Comparison of ENCODE assay signal across 8 cellular contexts in the genomic region with DNA sequence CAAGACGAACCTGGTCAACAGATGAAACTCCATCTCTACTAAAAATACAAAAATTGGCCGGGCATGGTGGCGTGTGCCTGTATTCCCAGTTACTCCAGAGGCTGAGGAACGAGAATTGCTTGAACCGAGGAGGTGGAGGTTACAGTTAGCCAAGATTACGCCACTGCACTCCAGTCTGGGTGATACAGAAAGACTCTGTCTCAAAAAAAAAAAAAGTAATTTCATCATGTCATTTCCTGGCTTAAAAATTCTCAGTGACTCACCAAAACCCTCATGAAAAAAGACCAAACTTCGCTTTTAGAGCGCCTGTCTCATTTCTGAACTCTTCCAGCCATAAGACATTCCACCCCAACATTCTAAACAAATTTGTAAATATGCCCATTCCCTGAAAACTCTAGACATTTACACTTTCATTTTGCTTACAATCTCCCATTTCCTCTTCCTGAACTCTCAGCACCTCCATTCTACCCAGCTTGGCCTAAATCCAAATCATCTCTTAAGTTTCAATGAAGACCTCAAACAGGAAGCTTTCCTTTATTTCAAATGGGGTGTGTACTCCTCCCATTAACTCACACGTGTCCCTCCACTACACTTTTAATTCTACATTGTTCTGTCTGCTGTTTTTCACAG. TPM values are rescaled to one million over a fixed set of nuclear protein-coding genes. Genes with fewer than 3 reads are reported as not detected.
DNase-seq lines count a peak whose midpoint lies in the region; ATAC-seq and TF ChIP-seq lines count a peak whose summit lies in the region.

No MANE protein-coding gene starts in this region.

- peak overlapping the region; percentile 22 for H3K27ac Mint-ChIP-seq in activated CD8-positive, alpha-beta memory T cell treated with anti-CD3 and anti-CD28 coated beads, Interleukin-2, amount 10 ng/mL, durations not matched to agents 7 days and 5 days

- TF ChIP-seq CTCF in fibroblast of mammary gland (conservative IDR thresholded peaks at IDR 0.05; ENCODE audit: control insufficient read depth, insufficient read depth, low read depth, low read length) (no peak), GM20000 (IDR thresholded peaks at IDR 0.05; ENCODE audit: extremely low read depth, missing control alignments) (no peak)

- no peak for ATAC-seq in activated CD8-positive, alpha-beta memory T cell treated with anti-CD3 and anti-CD28 coated beads, Interleukin-2, amount 10 ng/mL, durations not matched to agents 7 days and 5 days
- no peak for ATAC-seq in GM18498 (IDR thresholded peaks at IDR 0.05; ENCODE audit: unreplicated experiment)

- peaks cover 9% of the 10 kb centered on the region for H3K4me1 Mint-ChIP-seq in activated CD8-positive, alpha-beta memory T cell treated with anti-CD3 and anti-CD28 coated beads, Interleukin-2, amount 10 ng/mL, durations not matched to agents 7 days and 5 days

- no peak overlapping the region for H3K4me3 Mint-ChIP-seq in activated CD8-positive, alpha-beta memory T cell treated with anti-CD3 and anti-CD28 coated beads, Interleukin-2, amount 10 ng/mL, durations not matched to agents 7 days and 5 days

- DNase-seq in activated CD8-positive, alpha-beta memory T cell treated with anti-CD3 and anti-CD28 coated beads, Interleukin-2, amount 10 ng/mL, durations not matched to agents 7 days and 5 days, result no peak
- no peak for DNase-seq in activated CD8-positive, alpha-beta memory T cell treated with anti-CD3 and anti-CD28 coated beads for 24 hours
- DNase-seq in SW 1271 (lab: John Stamatoyannopoulos, UW), result peak; percentile 33 to 77
- peak; percentile 95 for DNase-seq in fibroblast of mammary gland (ENCODE audit: low read depth)
- peak; percentile 89 for DNase-seq in stromal cell of bone marrow (ENCODE audit: low read depth)
- DNase-seq in occipital lobe (lab: John Stamatoyannopoulos, UW), result no peak
- DNase-seq in GM20000 (ENCODE audit: low spot score), result no peak

- peaks cover 3% of the 10 kb centered on the region for H3K27me3 Mint-ChIP-seq in activated CD8-positive, alpha-beta memory T cell treated with anti-CD3 and anti-CD28 coated beads, Interleukin-2, amount 10 ng/mL, durations not matched to agents 7 days and 5 days

- H3K36me3 Mint-ChIP-seq in activated CD8-positive, alpha-beta memory T cell treated with anti-CD3 and anti-CD28 coated beads, Interleukin-2, amount 10 ng/mL, durations not matched to agents 7 days and 5 days, result no peaks in the 10 kb centered on the region

- CTCF ChIA-PET in activated CD8-positive, alpha-beta memory T cell treated with anti-CD3 and anti-CD28 coated beads, Interleukin-2, amount 10 ng/mL, durations not matched to agents 7 days and 5 days (lab: Charles Lee), result no interaction called here

- no peaks in the 10 kb centered on the region for H3K9me3 Mint-ChIP-seq in activated CD8-positive, alpha-beta memory T cell treated with anti-CD3 and anti-CD28 coated beads, Interleukin-2, amount 10 ng/mL, durations not matched to agents 7 days and 5 days (ENCODE audit: low read depth)

- peak overlapping the region; percentile 12 for H3K4me3 ChIP-seq in fibroblast of mammary gland (ENCODE audit: control insufficient read depth, low read depth, low read length)

RNA-seq across cellular contexts. Expression of gene PRRC2C, which starts 50.5 kb away (rescaled TPM):
- total RNA-seq in activated CD8-positive, alpha-beta memory T cell treated with anti-CD3 and anti-CD28 coated beads, Interleukin-2, amount 10 ng/mL, durations not matched to agents 7 days and 5 days, result 100 to 1,000 TPM; 225 to 244 TPM
- total RNA-seq in occipital lobe, result 34.2 TPM

Comparison
In these comparisons a context has a peak if more than half of its experiments do, and no peak if none do; other contexts are left out.
1. DNase-seq: peak in SW 1271 (2 of 2), fibroblast of mammary gland (single experiment) and stromal cell of bone marrow (single experiment); none in activated CD8-positive, alpha-beta memory T cell treated with anti-CD3 and anti-CD28 coated beads, Interleukin-2, amount 10 ng/mL, durations not matched to agents 7 days and 5 days (single experiment), activated CD8-positive, alpha-beta memory T cell treated with anti-CD3 and anti-CD28 coated beads for 24 hours (single experiment), occipital lobe (single experiment) and GM20000 (single experiment).